ENCODE assay signal across 21 cellular contexts in the genomic region with DNA sequence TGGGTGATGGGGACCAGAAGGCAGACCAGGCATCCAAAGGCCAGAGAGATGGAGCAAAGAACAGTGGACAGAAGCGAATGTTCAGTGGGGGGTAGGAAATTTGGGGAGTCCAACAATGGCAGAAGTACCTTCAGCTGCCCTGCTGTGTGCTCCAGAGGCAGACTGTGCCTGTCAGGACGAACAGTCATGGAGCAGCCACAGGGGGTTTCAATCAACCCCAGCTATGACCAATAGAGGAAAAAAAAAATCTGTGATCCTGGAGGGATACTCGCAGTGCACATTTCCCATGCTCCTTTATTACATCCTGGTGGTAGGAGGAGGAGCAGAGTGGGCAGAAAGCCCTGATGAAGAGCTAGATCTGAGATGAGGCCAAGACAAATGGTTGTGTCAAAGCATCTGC.
DNase-seq lines count a peak whose midpoint lies in the region; ATAC-seq and TF ChIP-seq lines count a peak whose summit lies in the region.
"Had no signal": no experiment of that assay in that cellular context is flagged by ENCODE, and none has a peak within 500 bp of the region (broad histone marks: within the 10 kb centered on the region; RNA-seq: fewer than 3 reads in every experiment).

No MANE protein-coding gene starts in this region.

- H4K12ac ChIP-seq in trophoblast cell (ENCODE audit: low read depth, low read length), result no peak overlapping the region

- H3K79me2 ChIP-seq in trophoblast cell (ENCODE audit: control insufficient read depth, insufficient read depth, low read length, poor library complexity), result no peaks in the 10 kb centered on the region

- no peak overlapping the region for H3K4me2 ChIP-seq in trophoblast cell (ENCODE audit: low read length)

- intact Hi-C loops in sciatic nerve (cut with DNase I) (no loop called here), thyroid gland (cut with DNase I) (no loop called here), ascending aorta (cut with DNase I) (no loop called here)

- TF ChIP-seq POLR2A in Peyer's patch (IDR thresholded peaks at IDR 0.05) (no peak), thyroid gland (IDR thresholded peaks at IDR 0.05) (no peak)

- peak in 1 of 3 donors; percentile 43 for DNase-seq in Peyer's patch
- no peak for DNase-seq in nephron progenitor cell
- peak; percentile 15 for DNase-seq in sciatic nerve (ENCODE audit: low spot score)
- no peak for DNase-seq in thyroid gland
- no peak for DNase-seq in trophoblast cell
- DNase-seq in ascending aorta (ENCODE audit: low spot score in 2 of 2), result no peak
- DNase-seq: ACHN; BE2C; C1 segment of cervical spinal cord; CD4-positive, CD25-positive, alpha-beta regulatory T cell; CD8-positive, alpha-beta memory T cell; COR-L47; DMS 273 treated with DMSO at 0.1 percent for 48 hours; DMS53; DND-41; EL had no signal

- H3K36me3 ChIP-seq in HEK293 (ENCODE audit: control insufficient read depth in 2 of 2, insufficient read depth in 1 of 2, low read length in 2 of 2) (no peaks in the 10 kb centered on the region), Peyer's patch (no peaks in the 10 kb centered on the region), thyroid gland (no peaks in the 10 kb centered on the region), trophoblast cell (ENCODE audit: control insufficient read depth in 1 of 2, insufficient read depth in 2 of 2, low read length in 2 of 2) (no peaks in the 10 kb centered on the region), ascending aorta (no peaks in the 10 kb centered on the region)
- H3K36me3 ChIP-seq: BE2C, HAP-1 had no signal

- no peak overlapping the region for H4K8ac ChIP-seq in trophoblast cell (ENCODE audit: low read depth, low read length)

- no peak overlapping the region for H2AK5ac ChIP-seq in trophoblast cell (ENCODE audit: low read length)

- TF ChIP-seq CTCF in HEK293 (tag by site-specific recombination; IDR thresholded peaks at IDR 0.05) (no peak), Peyer's patch (IDR thresholded peaks at IDR 0.05) (no peak), nephron progenitor cell (IDR thresholded peaks at IDR 0.05) (no peak), thyroid gland (IDR thresholded peaks at IDR 0.05) (no peak), ascending aorta (IDR thresholded peaks at IDR 0.05) (no peak)

- no peak overlapping the region for H3K27ac ChIP-seq in HEK293 (ENCODE audit: extremely low read depth, low read depth, low read length)
- peak overlapping the region in 3 of 4 donors; percentile 11 to 86 (median 39) for H3K27ac ChIP-seq in Peyer's patch
- no peak overlapping the region for H3K27ac ChIP-seq in thyroid gland
- H3K27ac ChIP-seq in trophoblast cell (ENCODE audit: low read depth, low read length), result no peak overlapping the region
- no peak overlapping the region for H3K27ac ChIP-seq in ascending aorta
- H3K27ac ChIP-seq: HL-60 had no signal

- no peak overlapping the region for H2BK120ac ChIP-seq in trophoblast cell (ENCODE audit: insufficient read depth, low read length, poor library complexity)

- CTCF ChIA-PET in HEK293 (lab: Yijun Ruan, JAX), result no interaction called here

- no peak overlapping the region for H3K9ac ChIP-seq in trophoblast cell (ENCODE audit: low read length)

- no peak overlapping the region for H3K18ac ChIP-seq in trophoblast cell (ENCODE audit: low read length)

- H2BK5ac ChIP-seq in trophoblast cell (ENCODE audit: low read depth, low read length, poor library complexity), result no peak overlapping the region

- no peaks in the 10 kb centered on the region for H3K36me3 Mint-ChIP-seq in nephron progenitor cell (ENCODE audit: low read depth)
- no peaks in the 10 kb centered on the region for H3K36me3 Mint-ChIP-seq in stimulated activated memory B cell treated with anti-CD40 and anti-IgM and Interleukin-4, amounts not matched to agents 10 μg/mL and 1 μg/mL and 100 μg/mL, for 72 hours
- H3K36me3 Mint-ChIP-seq: CD4-positive, CD25-positive, alpha-beta regulatory T cell; CD8-positive, alpha-beta memory T cell had no signal

- ATAC-seq in sciatic nerve, result no peak
- ATAC-seq in stimulated activated memory B cell treated with anti-CD40 and anti-IgM and Interleukin-4, amounts not matched to agents 10 μg/mL and 1 μg/mL and 100 μg/mL, for 72 hours, result no peak
- ATAC-seq: GM12878 had no signal

- no peaks in the 10 kb centered on the region for H3K79me1 ChIP-seq in trophoblast cell (ENCODE audit: low read length)

- H3K9me3 ChIP-seq in HEK293 (ENCODE audit: control insufficient read depth, insufficient read depth, low read depth, low read length), result no peaks in the 10 kb centered on the region
- H3K9me3 ChIP-seq in Peyer's patch, result no peaks in the 10 kb centered on the region
- H3K9me3 ChIP-seq in thyroid gland, result no peaks in the 10 kb centered on the region
- no peaks in the 10 kb centered on the region for H3K9me3 ChIP-seq in trophoblast cell (ENCODE audit: insufficient read depth, low read depth, low read length)
- H3K9me3 ChIP-seq in ascending aorta, result no peaks in the 10 kb centered on the region
- H3K9me3 ChIP-seq: BE2C, HAP-1 had no signal

- H2BK12ac ChIP-seq in trophoblast cell (ENCODE audit: low read length), result no peak overlapping the region

- H3K4me3 ChIP-seq in HEK293 (ENCODE audit: low read depth, low read length), result no peak overlapping the region
- H3K4me3 ChIP-seq in Peyer's patch, result no peak overlapping the region
- no peak overlapping the region for H3K4me3 ChIP-seq in thyroid gland (replicated peaks in 1 of 3)
- no peak overlapping the region for H3K4me3 ChIP-seq in trophoblast cell (ENCODE audit: low read depth, low read length)
- no peak overlapping the region for H3K4me3 ChIP-seq in ascending aorta
- H3K4me3 ChIP-seq: GM12878, HAP-1 had no signal

- no peaks in the 10 kb centered on the region for H3K27me3 ChIP-seq in Peyer's patch
- no peaks in the 10 kb centered on the region for H3K27me3 ChIP-seq in thyroid gland
- H3K27me3 ChIP-seq in trophoblast cell (ENCODE audit: insufficient read depth, low read length), result no peaks in the 10 kb centered on the region
- H3K27me3 ChIP-seq in ascending aorta, result no peaks in the 10 kb centered on the region
- H3K27me3 ChIP-seq: BE2C had no signal

- WGBS in thyroid gland, 2 donors, result 80 to 92% methylated on average over 3 of the region's 3 CpGs
- WGBS in trophoblast cell (ENCODE audit: extremely low coverage, insufficient coverage, insufficient read length), result no CpG with 5 or more reads among the region's 3 CpGs

- H3K14ac ChIP-seq in trophoblast cell (ENCODE audit: low read length), result no peak overlapping the region

- H3K27ac Mint-ChIP-seq in nephron progenitor cell, result peak overlapping the region; percentile 77
- H3K27ac Mint-ChIP-seq in stimulated activated memory B cell treated with anti-CD40 and anti-IgM and Interleukin-4, amounts not matched to agents 10 μg/mL and 1 μg/mL and 100 μg/mL, for 72 hours, result no peak overlapping the region
- H3K27ac Mint-ChIP-seq: CD4-positive, CD25-positive, alpha-beta regulatory T cell; CD8-positive, alpha-beta memory T cell had no signal

- peaks cover 5% of the 10 kb centered on the region for H3K27me3 Mint-ChIP-seq in nephron progenitor cell (ENCODE audit: low read depth, poor library complexity)
- no peaks in the 10 kb centered on the region for H3K27me3 Mint-ChIP-seq in stimulated activated memory B cell treated with anti-CD40 and anti-IgM and Interleukin-4, amounts not matched to agents 10 μg/mL and 1 μg/mL and 100 μg/mL, for 72 hours

- H3K9me3 Mint-ChIP-seq in nephron progenitor cell, result no peaks in the 10 kb centered on the region
- no peaks in the 10 kb centered on the region for H3K9me3 Mint-ChIP-seq in stimulated activated memory B cell treated with anti-CD40 and anti-IgM and Interleukin-4, amounts not matched to agents 10 μg/mL and 1 μg/mL and 100 μg/mL, for 72 hours
- H3K9me3 Mint-ChIP-seq: CD8-positive, alpha-beta memory T cell had no signal

- H3K4me1 ChIP-seq in HEK293 (ENCODE audit: control insufficient read depth, insufficient read depth, low read length) (no peaks in the 10 kb centered on the region), Peyer's patch (peaks cover 0 to 34% (median 1%) of the 10 kb centered on the region in 4 donors), thyroid gland (peaks cover 0 to 15% of the 10 kb centered on the region in 2 donors), trophoblast cell (ENCODE audit: control insufficient read depth in 1 of 2, insufficient read depth in 2 of 2, low read length in 2 of 2) (no peaks in the 10 kb centered on the region), ascending aorta (no peaks in the 10 kb centered on the region)
- H3K4me1 ChIP-seq: BE2C, HAP-1 had no signal

- no peak overlapping the region for H2AFZ ChIP-seq in trophoblast cell (ENCODE audit: insufficient read depth, low read length, poor library complexity)

- POLR2A ChIA-PET in HEK293 (lab: Yijun Ruan, JAX), result no interaction called here

- peaks cover 20% of the 10 kb centered on the region for H3K4me1 Mint-ChIP-seq in nephron progenitor cell
- peaks cover 5% of the 10 kb centered on the region for H3K4me1 Mint-ChIP-seq in stimulated activated memory B cell treated with anti-CD40 and anti-IgM and Interleukin-4, amounts not matched to agents 10 μg/mL and 1 μg/mL and 100 μg/mL, for 72 hours
- H3K4me1 Mint-ChIP-seq: CD4-positive, CD25-positive, alpha-beta regulatory T cell; CD8-positive, alpha-beta memory T cell had no signal

- H3K4me3 Mint-ChIP-seq in nephron progenitor cell, result no peak overlapping the region
- H3K4me3 Mint-ChIP-seq in stimulated activated memory B cell treated with anti-CD40 and anti-IgM and Interleukin-4, amounts not matched to agents 10 μg/mL and 1 μg/mL and 100 μg/mL, for 72 hours, result no peak overlapping the region
- H3K4me3 Mint-ChIP-seq: CD4-positive, CD25-positive, alpha-beta regulatory T cell; CD8-positive, alpha-beta memory T cell had no signal

- no peak overlapping the region for H4K91ac ChIP-seq in trophoblast cell (ENCODE audit: low read depth, low read length)

- H3K4ac ChIP-seq in trophoblast cell (ENCODE audit: low read depth, low read length), result no peak overlapping the region

- H3K23ac ChIP-seq in trophoblast cell (ENCODE audit: low read length), result no peak overlapping the region

TF ChIP-seq in HEK293, 187 proteins besides CTCF, POLR2A, EP300 and RAD21:
- TF ChIP-seq SP7 (tag by site-specific recombination; IDR thresholded peaks at IDR 0.05) (no peak), ZBTB17 (tag by site-specific recombination; IDR thresholded peaks at IDR 0.05) (peak; percentile 50; the same call in 1 of the 2 replicates), ZNF239 (tag by site-specific recombination; IDR thresholded peaks at IDR 0.05) (no peak), ZIC2 (tag by site-specific recombination; IDR thresholded peaks at IDR 0.05) (peak; percentile 62)

Comparison
In these comparisons a context has a peak if more than half of its experiments do, and no peak if none do; other contexts are left out.
1. H3K27ac ChIP-seq: peak in Peyer's patch (3 of 4); none in HEK293 (single experiment), thyroid gland (0 of 3), trophoblast cell (single experiment) and ascending aorta (0 of 2).